In genomic region chr4:1378559-1379231, GRCh38 we compare ENCODE assay signal across 22 cellular contexts. TPM values are rescaled to one million over a fixed set of nuclear protein-coding genes. Genes with fewer than 3 reads are reported as not detected.
A peak's percentile ranks its signal among the peaks of the same experiment; 100 is the strongest.
DNase-seq lines count a peak whose midpoint lies in the region; ATAC-seq and TF ChIP-seq lines count a peak whose summit lies in the region.
"Had no signal": no experiment of that assay in that cellular context is flagged by ENCODE, and none has a peak within 500 bp of the region (broad histone marks: within the 10 kb centered on the region; RNA-seq: fewer than 3 reads in every experiment).

No MANE protein-coding gene starts in this region.

- H3K4me3 ChIP-seq in right atrium auricular region (no peak overlapping the region), lower lobe of right lung (no peak overlapping the region), upper lobe of right lung (no peak overlapping the region)
- H3K4me3 ChIP-seq: GM12878, HAP-1, Peyer's patch had no signal

- no peak overlapping the region for H3K4me3 Mint-ChIP-seq in glutamatergic neuron (ENCODE audit: unreplicated experiment)
- H3K4me3 Mint-ChIP-seq: CD4-positive, alpha-beta T cell had no signal

- H3K36me3 ChIP-seq in right atrium auricular region, result peaks cover 17% of the 10 kb centered on the region
- H3K36me3 ChIP-seq in lower lobe of right lung, result peaks cover 63% of the 10 kb centered on the region
- peaks cover 22% of the 10 kb centered on the region for H3K36me3 ChIP-seq in upper lobe of right lung
- H3K36me3 ChIP-seq: HAP-1 had no signal

- H3K36me3 Mint-ChIP-seq in glutamatergic neuron (ENCODE audit: unreplicated experiment), result peaks cover 3% of the 10 kb centered on the region

- H3K4me1 Mint-ChIP-seq in glutamatergic neuron (ENCODE audit: low read depth, unreplicated experiment), result peaks cover 11% of the 10 kb centered on the region

- no peaks in the 10 kb centered on the region for H3K4me1 ChIP-seq in right atrium auricular region
- no peaks in the 10 kb centered on the region for H3K4me1 ChIP-seq in lower lobe of right lung
- no peaks in the 10 kb centered on the region for H3K4me1 ChIP-seq in upper lobe of right lung
- H3K4me1 ChIP-seq: HAP-1, Peyer's patch had no signal

- H3K27me3 ChIP-seq in right atrium auricular region (no peaks in the 10 kb centered on the region), lower lobe of right lung (ENCODE audit: low read depth) (no peaks in the 10 kb centered on the region), upper lobe of right lung (no peaks in the 10 kb centered on the region)
- H3K27me3 ChIP-seq: Peyer's patch had no signal

- peaks cover 3% of the 10 kb centered on the region for H3K27me3 Mint-ChIP-seq in glutamatergic neuron (ENCODE audit: unreplicated experiment)
- H3K27me3 Mint-ChIP-seq: CD4-positive, alpha-beta T cell had no signal

- DNase-seq in Right ventricle myocardium inferior (ENCODE audit: missing footprints) (peak; percentile 61), right atrium auricular region (ENCODE audit: low spot score) (no peak), glutamatergic neuron (peak; percentile 7), lower lobe of right lung (peak; percentile 45), upper lobe of right lung (peak; percentile 61), NCI-H2196 treated with DMSO at 0.1 percent for 48 hours (lab: John Stamatoyannopoulos, UW; ENCODE audit: unreplicated experiment) (no peak), UCSD-AML1 (lab: John Stamatoyannopoulos, UW; ENCODE audit: unreplicated experiment) (no peak)
- DNase-seq: Calu3; CD4-positive, alpha-beta T cell; DMS79; IMR-90; NCI-H1417; NCI-H2029; NCI-H2171 treated with DMSO at 0.1 percent for 48 hours; NCI-H510A treated with DMSO at 0.1 percent for 48 hours had no signal

- no peak overlapping the region for H3K27ac Mint-ChIP-seq in glutamatergic neuron (ENCODE audit: unreplicated experiment)
- H3K27ac Mint-ChIP-seq: CD4-positive, alpha-beta T cell had no signal

- no peaks in the 10 kb centered on the region for H3K9me3 ChIP-seq in right atrium auricular region
- H3K9me3 ChIP-seq in lower lobe of right lung, result no peaks in the 10 kb centered on the region
- H3K9me3 ChIP-seq in upper lobe of right lung, result no peaks in the 10 kb centered on the region
- H3K9me3 ChIP-seq: HAP-1, Peyer's patch had no signal

- peaks cover 5% of the 10 kb centered on the region for H3K9me3 Mint-ChIP-seq in glutamatergic neuron (ENCODE audit: unreplicated experiment)
- H3K9me3 Mint-ChIP-seq: CD4-positive, alpha-beta T cell had no signal

- TF ChIP-seq CTCF in right atrium auricular region (IDR thresholded peaks at IDR 0.05) (no peak), glutamatergic neuron (IDR thresholded peaks at IDR 0.05; ENCODE audit: partially characterized antibody, unreplicated experiment) (no peak), lower lobe of right lung (IDR thresholded peaks at IDR 0.05) (no peak), upper lobe of right lung (IDR thresholded peaks at IDR 0.05) (no peak)

- no peak overlapping the region for H3K27ac ChIP-seq in right atrium auricular region
- H3K27ac ChIP-seq in lower lobe of right lung, result no peak overlapping the region
- H3K27ac ChIP-seq in upper lobe of right lung, result no peak overlapping the region
- H3K27ac ChIP-seq: Peyer's patch had no signal

- intact Hi-C loops in Right ventricle myocardium inferior (cut with DNase I) (no loop called here), lower lobe of right lung (cut with DNase I) (no loop called here), upper lobe of right lung (cut with DNase I) (no loop called here)

- no peak for ATAC-seq in Right ventricle myocardium inferior
- ATAC-seq in lower lobe of right lung, result no peak
- ATAC-seq in upper lobe of right lung, result no peak
- ATAC-seq in GM18907 (IDR thresholded peaks at IDR 0.05; ENCODE audit: unreplicated experiment), result no peak
- ATAC-seq: GM12878 had no signal

RNA-seq across cellular contexts. Expression of gene NKX1-1, which starts 27.5 kb away (rescaled TPM):
- not detected for total RNA-seq in Right ventricle myocardium inferior
- not detected for total RNA-seq in right atrium auricular region
- not detected for total RNA-seq in glutamatergic neuron (ENCODE audit: unreplicated experiment)
- not detected for total RNA-seq in lower lobe of right lung
- not detected for total RNA-seq in upper lobe of right lung
- total RNA-seq: A172; Calu3; CD4-positive, alpha-beta T cell; G401; GM12878; IMR-90; LHCN-M2; Peyer's patch had no signal

RNA-seq across cellular contexts. Expression of gene UVSSA, which starts 31.7 kb away (rescaled TPM):
- 6.5 TPM for total RNA-seq in Right ventricle myocardium inferior
- total RNA-seq in right atrium auricular region, result 1 to 10 TPM; 4.4 to 7.5 TPM
- total RNA-seq in glutamatergic neuron (ENCODE audit: unreplicated experiment), result 33.9 TPM
- total RNA-seq in lower lobe of right lung, result 27.9 TPM
- total RNA-seq in upper lobe of right lung, result 28.3 TPM

Comparison
In these comparisons a context has a peak if more than half of its experiments do, and no peak if none do; other contexts are left out.
1. DNase-seq: peak in Right ventricle myocardium inferior (single experiment), glutamatergic neuron (single experiment), lower lobe of right lung (single experiment) and upper lobe of right lung (single experiment); none in right atrium auricular region (single experiment), NCI-H2196 treated with DMSO at 0.1 percent for 48 hours (single experiment) and UCSD-AML1 (single experiment).